ENCODE assay signal across 1 cellular context in the genomic region with DNA sequence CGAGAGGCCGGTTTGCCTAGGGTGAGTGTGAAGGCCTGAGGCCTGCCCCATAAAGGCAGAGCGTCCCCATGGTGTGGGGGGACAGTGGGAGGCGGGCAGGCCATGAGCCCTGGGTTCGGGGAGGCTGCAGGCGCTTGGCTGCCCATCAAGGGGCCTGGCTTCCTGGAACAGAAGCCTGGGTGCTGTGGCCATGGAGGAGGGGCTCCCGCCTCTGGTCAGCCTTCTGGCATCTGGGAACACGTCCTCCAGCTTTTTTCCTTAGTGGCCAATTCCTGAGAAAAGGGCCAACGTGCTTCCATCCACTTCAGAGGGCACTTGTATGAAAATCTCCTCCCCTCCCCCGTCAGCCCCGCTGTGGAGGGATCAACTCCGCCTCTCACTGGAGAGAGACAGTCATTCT.
TF ChIP-seq lines count a peak whose summit lies in the region.

No MANE protein-coding gene starts in this region.

TF ChIP-seq in H1, 55 proteins besides CTCF, POLR2A, EP300 and RAD21:
- TF ChIP-seq SIX5 (IDR thresholded peaks at IDR 0.05; ENCODE audit: low read depth, low read length), result no peak
- TF ChIP-seq, protein P1, sequence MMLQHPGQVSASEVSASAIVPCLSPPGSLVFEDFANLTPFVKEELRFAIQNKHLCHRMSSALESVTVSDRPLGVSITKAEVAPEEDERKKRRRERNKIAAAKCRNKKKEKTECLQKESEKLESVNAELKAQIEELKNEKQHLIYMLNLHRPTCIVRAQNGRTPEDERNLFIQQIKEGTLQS (IDR thresholded peaks at IDR 0.05; ENCODE audit: insufficient read depth, low read depth, low read length), result no peak
- no peak for TF ChIP-seq SP1 (IDR thresholded peaks at IDR 0.05; ENCODE audit: low read depth, low read length)
- TF ChIP-seq GABPA (IDR thresholded peaks at IDR 0.05; ENCODE audit: borderline replicate concordance, insufficient read depth, low read length), result no peak
- TF ChIP-seq POU5F1 (IDR thresholded peaks at IDR 0.05; ENCODE audit: low read depth, low read length), result no peak
- no peak for TF ChIP-seq CBX8 (IDR thresholded peaks at IDR 0.05; ENCODE audit: borderline replicate concordance, low read depth, low read length)
TF ChIP-seq in H1: peak in this region for 0.
